Comparison of ENCODE assay signal across 13 cellular contexts in genomic region chr1:91889717-91890459, GRCh38. TPM values are rescaled to one million over a fixed set of nuclear protein-coding genes. Genes with fewer than 3 reads are reported as not detected.
DNase-seq lines count a peak whose midpoint lies in the region; ATAC-seq and TF ChIP-seq lines count a peak whose summit lies in the region.
"Had no signal": no experiment of that assay in that cellular context is flagged by ENCODE, and none has a peak within 500 bp of the region (broad histone marks: within the 10 kb centered on the region; RNA-seq: fewer than 3 reads in every experiment).

No MANE protein-coding gene starts in this region.

- H3K4me1 ChIP-seq in thyroid gland, result peaks cover 6 to 12% of the 10 kb centered on the region in 2 donors
- H3K4me1 ChIP-seq: parathyroid adenoma had no signal

- TF ChIP-seq POLR2A in thyroid gland (IDR thresholded peaks at IDR 0.05), result no peak

- peak overlapping the region in 1 of 3 donors; percentile 7 for H3K27ac ChIP-seq in thyroid gland
- H3K27ac ChIP-seq: parathyroid adenoma had no signal

- no peak for TF ChIP-seq CTCF in fibroblast of pulmonary artery (IDR thresholded peaks at IDR 0.05; ENCODE audit: low read length, missing control alignments)
- no peak for TF ChIP-seq CTCF in thyroid gland (IDR thresholded peaks at IDR 0.05)

- intact Hi-C loops in thyroid gland (cut with DNase I), result loop anchor here (10.0 kb wide), 1 partner anchor 145 kb away; no protein-coding TSS in a partner anchor

- H3K27me3 ChIP-seq in thyroid gland, result no peaks in the 10 kb centered on the region

- no peaks in the 10 kb centered on the region for H3K36me3 Mint-ChIP-seq in activated T-cell treated with anti-CD3 and anti-CD28 coated beads, Interleukin-2, amount 50 U/mL, for 4 hours (ENCODE audit: insufficient read depth)
- no peaks in the 10 kb centered on the region for H3K36me3 Mint-ChIP-seq in T-cell

- H3K9me3 Mint-ChIP-seq in activated T-cell treated with anti-CD3 and anti-CD28 coated beads, Interleukin-2, amount 50 U/mL, for 4 hours, result no peaks in the 10 kb centered on the region
- no peaks in the 10 kb centered on the region for H3K9me3 Mint-ChIP-seq in T-cell

- peaks cover 28% of the 10 kb centered on the region for H3K4me1 Mint-ChIP-seq in activated T-cell treated with anti-CD3 and anti-CD28 coated beads, Interleukin-2, amount 50 U/mL, for 4 hours (ENCODE audit: low read depth)
- H3K4me1 Mint-ChIP-seq in T-cell, result peaks cover 20 to 37% (median 32%) of the 10 kb centered on the region in 3 donors

- POLR2A ChIA-PET in T-cell (lab: Charles Lee), result interaction anchor here (0.5 to 0.6 kb wide), 4 partner anchors 328 to 943 kb away, joined by 4 to 10 read pairs (median 5); no protein-coding TSS in a partner anchor

- 67 to 76% methylated on average over 5 of the region's 5 CpGs for WGBS in thyroid gland, 2 donors

- H3K27me3 Mint-ChIP-seq in activated T-cell treated with anti-CD3 and anti-CD28 coated beads, Interleukin-2, amount 50 U/mL, for 4 hours (ENCODE audit: low read depth), result no peaks in the 10 kb centered on the region
- H3K27me3 Mint-ChIP-seq in T-cell, result no peaks in the 10 kb centered on the region

- ATAC-seq in activated T-cell treated with anti-CD3 and anti-CD28 coated beads, Interleukin-2, amount 50 U/mL, for 4 hours, result peak; percentile 25 to 29
- ATAC-seq in T-cell (replicated peaks in 1 of 4) (peak in 3 of 4 experiments; percentile 41 to 51 (median 44)), GM18858 (IDR thresholded peaks at IDR 0.05; ENCODE audit: unreplicated experiment) (no peak)

- H3K9me3 ChIP-seq in thyroid gland, result no peaks in the 10 kb centered on the region

- no peaks in the 10 kb centered on the region for H3K36me3 ChIP-seq in thyroid gland

- H3K4me3 Mint-ChIP-seq in activated T-cell treated with anti-CD3 and anti-CD28 coated beads, Interleukin-2, amount 50 U/mL, for 4 hours, result no peak overlapping the region
- H3K4me3 Mint-ChIP-seq in T-cell, result no peak overlapping the region

- peak overlapping the region; percentile 48 to 68 for H3K27ac Mint-ChIP-seq in T-cell

- CTCF ChIA-PET in T-cell (lab: Charles Lee), result interaction anchor here in 1 of 2 donors (0.6 kb wide), 2 partner anchors 12 to 17 kb away, joined by 3 to 5 read pairs; no protein-coding TSS in a partner anchor

- DNase-seq in activated T-cell treated with anti-CD3 and anti-CD28 coated beads, Interleukin-2, amount 50 U/mL, for 4 hours, result no peak
- no peak for DNase-seq in activated T-cell treated with anti-CD3 and anti-CD28 coated beads, Interleukin-2, amount 50 U/mL, for 48 hours
- DNase-seq in T-cell, result peak in 2 of 34 experiments; percentile 6 to 14
- DNase-seq in fibroblast of pulmonary artery (ENCODE audit: low read depth), result peak; percentile 20
- DNase-seq in thyroid gland, result peak; percentile 19 to 29
- DNase-seq in NCI-H2081 treated with DMSO at 0.1 percent for 48 hours (lab: John Stamatoyannopoulos, UW), result no peak
- DNase-seq in activated naive CD4-positive, alpha-beta T cell (lab: John Stamatoyannopoulos, UW), result no peak
- DNase-seq: GDM1, Right ventricle myocardium superior had no signal

- H3K4me3 ChIP-seq in fibroblast of pulmonary artery (replicated peaks; ENCODE audit: low read depth, low read length) (no peak overlapping the region), thyroid gland (replicated peaks in 1 of 3) (no peak overlapping the region)

RNA-seq across cellular contexts. Expression of gene TGFBR3, which starts 3.9 kb away (rescaled TPM):
- total RNA-seq in activated T-cell treated with anti-CD3 and anti-CD28 coated beads, Interleukin-2, amount 50 U/mL, for 4 hours, result 10 to 100 TPM; 18.9 to 34.1 (median 20.0) TPM
- 10 to 100 TPM; 17.5 to 65.4 (median 36.4) TPM for total RNA-seq in T-cell
- total RNA-seq in thyroid gland, result 100 to 1,000 TPM in 2 of 4 donors, 10 to 100 TPM in 2; 37.2 to 223 (median 106) TPM

RNA-seq across cellular contexts. Expression of gene BRDT, which starts 59.3 kb away (rescaled TPM):
- total RNA-seq in activated T-cell treated with anti-CD3 and anti-CD28 coated beads, Interleukin-2, amount 50 U/mL, for 4 hours, result not detected
- total RNA-seq in T-cell (not detected), thyroid gland (under 1 TPM in 1 of 4 donors, not detected in 3; 0.81 TPM)
- total RNA-seq: frontal cortex, lower leg skin, Right ventricle myocardium superior had no signal

Comparison
In these comparisons a context has a peak if more than half of its experiments do, and no peak if none do; other contexts are left out.
1. DNase-seq: peak in fibroblast of pulmonary artery (single experiment) and thyroid gland (2 of 2); none in activated T-cell treated with anti-CD3 and anti-CD28 coated beads, Interleukin-2, amount 50 U/mL, for 4 hours (single experiment), activated T-cell treated with anti-CD3 and anti-CD28 coated beads, Interleukin-2, amount 50 U/mL, for 48 hours (0 of 2), NCI-H2081 treated with DMSO at 0.1 percent for 48 hours (single experiment) and activated naive CD4-positive, alpha-beta T cell (0 of 4).